ENCODE assay signal across 24 cellular contexts in genomic region chr14:49615776-49616175, GRCh38. TPM values are rescaled to one million over a fixed set of nuclear protein-coding genes. Genes with fewer than 3 reads are reported as not detected.
DNase-seq lines count a peak whose midpoint lies in the region; ATAC-seq, FAIRE-seq and TF ChIP-seq lines count a peak whose summit lies in the region.
"Had no signal": no experiment of that assay in that cellular context is flagged by ENCODE, and none has a peak within 500 bp of the region (broad histone marks: within the 10 kb centered on the region; RNA-seq: fewer than 3 reads in every experiment).

No MANE protein-coding gene starts in this region.

- H3K18ac ChIP-seq in trophoblast cell (ENCODE audit: low read length), result no peak overlapping the region

- H3K9me3 ChIP-seq in trophoblast cell (ENCODE audit: insufficient read depth, low read depth, low read length), result no peaks in the 10 kb centered on the region
- H3K9me3 ChIP-seq: A549, BE2C, sigmoid colon, stomach, tibial nerve had no signal

- no peak overlapping the region for H3K4me3 Mint-ChIP-seq in activated CD8-positive, alpha-beta T cell treated with anti-CD3 and anti-CD28 coated beads for 36 hours
- no peak overlapping the region for H3K4me3 Mint-ChIP-seq in activated CD8-positive, alpha-beta T cell treated with anti-CD3 and anti-CD28 coated beads, Interleukin-2, amount 10 ng/mL, durations not matched to agents 7 days and 5 days
- no peak overlapping the region for H3K4me3 Mint-ChIP-seq in activated T-helper 17 cell treated with anti-CD3 and anti-CD28 coated beads, Interleukin-2, amount 50 U/mL, for 72 hours
- no peak overlapping the region for H3K4me3 Mint-ChIP-seq in activated CD4-positive, alpha-beta T cell treated with anti-CD3 and anti-CD28 coated beads, Interleukin-2, amount 10 ng/mL, durations not matched to agents 24 days and 14 days
- H3K4me3 Mint-ChIP-seq: activated CD4-positive, alpha-beta T cell treated with anti-CD3 and anti-CD28 coated beads for 36 hours; activated naive CD8-positive, alpha-beta T cell had no signal

- peaks cover 5 to 11% of the 10 kb centered on the region in 2 experiments for H3K36me3 ChIP-seq in trophoblast cell (ENCODE audit: control insufficient read depth in 1 of 2, insufficient read depth in 2 of 2, low read length in 2 of 2)

- WGBS in trophoblast cell (ENCODE audit: extremely low coverage, insufficient coverage, insufficient read length), result no CpG with 5 or more reads among the region's 6 CpGs

- POLR2A ChIA-PET in activated CD8-positive, alpha-beta T cell treated with anti-CD3 and anti-CD28 coated beads for 36 hours (lab: Charles Lee), result interaction anchor here (1.3 kb wide), 1 partner anchor 16 kb away, joined by 3 read pairs; no protein-coding TSS in a partner anchor
- POLR2A ChIA-PET in activated CD8-positive, alpha-beta T cell treated with anti-CD3 and anti-CD28 coated beads, Interleukin-2, amount 10 ng/mL, durations not matched to agents 7 days and 5 days (lab: Charles Lee), result no interaction called here

- no peak overlapping the region for H2BK120ac ChIP-seq in trophoblast cell (ENCODE audit: insufficient read depth, low read length, poor library complexity)

- peaks cover 18% of the 10 kb centered on the region for H3K4me1 Mint-ChIP-seq in activated CD8-positive, alpha-beta T cell treated with anti-CD3 and anti-CD28 coated beads for 36 hours (ENCODE audit: low read depth)
- H3K4me1 Mint-ChIP-seq in activated CD8-positive, alpha-beta T cell treated with anti-CD3 and anti-CD28 coated beads, Interleukin-2, amount 10 ng/mL, durations not matched to agents 7 days and 5 days (ENCODE audit: low read depth), result peaks cover 38% of the 10 kb centered on the region
- H3K4me1 Mint-ChIP-seq in activated T-helper 17 cell treated with anti-CD3 and anti-CD28 coated beads, Interleukin-2, amount 50 U/mL, for 72 hours, result peaks cover 11% of the 10 kb centered on the region
- H3K4me1 Mint-ChIP-seq in activated CD4-positive, alpha-beta T cell treated with anti-CD3 and anti-CD28 coated beads, Interleukin-2, amount 10 ng/mL, durations not matched to agents 24 days and 14 days, result peaks cover 21% of the 10 kb centered on the region

- CTCF ChIA-PET in activated CD8-positive, alpha-beta T cell treated with anti-CD3 and anti-CD28 coated beads for 36 hours (lab: Charles Lee), result no interaction called here
- CTCF ChIA-PET in activated CD8-positive, alpha-beta T cell treated with anti-CD3 and anti-CD28 coated beads, Interleukin-2, amount 10 ng/mL, durations not matched to agents 7 days and 5 days (lab: Charles Lee), result interaction anchor here (1.6 kb wide), 1 partner anchor 19 kb away, joined by 4 read pairs; the partner anchor contains the start of gene DNAAF2

- H3K23ac ChIP-seq in trophoblast cell (ENCODE audit: low read length), result no peak overlapping the region

- no peak overlapping the region for H4K12ac ChIP-seq in trophoblast cell (ENCODE audit: low read depth, low read length)

- no peak overlapping the region for H2BK5ac ChIP-seq in trophoblast cell (ENCODE audit: low read depth, low read length, poor library complexity)

- TF ChIP-seq CTCF in activated CD8-positive, alpha-beta T cell treated with anti-CD3 and anti-CD28 coated beads for 36 hours (IDR thresholded peaks at IDR 0.05), result no peak

- FAIRE-seq in urothelium cell line (lab: Jason Lieb, UNC), result no peak
- FAIRE-seq: A549, endothelial cell of umbilical vein, H54 had no signal

- peak overlapping the region; percentile 61 for H3K27ac Mint-ChIP-seq in activated CD8-positive, alpha-beta T cell treated with anti-CD3 and anti-CD28 coated beads for 36 hours
- H3K27ac Mint-ChIP-seq in activated CD8-positive, alpha-beta T cell treated with anti-CD3 and anti-CD28 coated beads, Interleukin-2, amount 10 ng/mL, durations not matched to agents 7 days and 5 days, result no peak overlapping the region
- peak overlapping the region; percentile 48 for H3K27ac Mint-ChIP-seq in activated T-helper 17 cell treated with anti-CD3 and anti-CD28 coated beads, Interleukin-2, amount 50 U/mL, for 72 hours
- H3K27ac Mint-ChIP-seq in activated CD4-positive, alpha-beta T cell treated with anti-CD3 and anti-CD28 coated beads, Interleukin-2, amount 10 ng/mL, durations not matched to agents 24 days and 14 days, result no peak overlapping the region
- H3K27ac Mint-ChIP-seq: activated CD4-positive, alpha-beta T cell treated with anti-CD3 and anti-CD28 coated beads for 36 hours had no signal

- no peak overlapping the region for H2BK12ac ChIP-seq in trophoblast cell (ENCODE audit: low read length)

- peaks cover 7% of the 10 kb centered on the region for H3K79me1 ChIP-seq in trophoblast cell (ENCODE audit: low read length)

- no peaks in the 10 kb centered on the region for H3K27me3 ChIP-seq in trophoblast cell (ENCODE audit: insufficient read depth, low read length)
- H3K27me3 ChIP-seq: BE2C, sigmoid colon, stomach, tibial nerve had no signal

- H3K4me3 ChIP-seq in trophoblast cell (ENCODE audit: low read depth, low read length), result no peak overlapping the region
- H3K4me3 ChIP-seq: A549, sigmoid colon, stomach, tibial nerve had no signal

- H4K91ac ChIP-seq in trophoblast cell (ENCODE audit: low read depth, low read length), result no peak overlapping the region

- H3K27ac ChIP-seq in trophoblast cell (ENCODE audit: low read depth, low read length), result no peak overlapping the region
- H3K27ac ChIP-seq: A549, sigmoid colon, stomach, tibial nerve had no signal

- H3K4ac ChIP-seq in trophoblast cell (ENCODE audit: low read depth, low read length), result no peak overlapping the region

- H2AK5ac ChIP-seq in trophoblast cell (ENCODE audit: low read length), result no peak overlapping the region

- peaks cover 44% of the 10 kb centered on the region for H3K36me3 Mint-ChIP-seq in activated CD8-positive, alpha-beta T cell treated with anti-CD3 and anti-CD28 coated beads for 36 hours (ENCODE audit: low read depth)
- peaks cover 61% of the 10 kb centered on the region for H3K36me3 Mint-ChIP-seq in activated CD8-positive, alpha-beta T cell treated with anti-CD3 and anti-CD28 coated beads, Interleukin-2, amount 10 ng/mL, durations not matched to agents 7 days and 5 days (ENCODE audit: low read depth)
- H3K36me3 Mint-ChIP-seq in activated T-helper 17 cell treated with anti-CD3 and anti-CD28 coated beads, Interleukin-2, amount 50 U/mL, for 72 hours (ENCODE audit: low read depth), result peaks cover 69% of the 10 kb centered on the region
- H3K36me3 Mint-ChIP-seq in activated CD4-positive, alpha-beta T cell treated with anti-CD3 and anti-CD28 coated beads, Interleukin-2, amount 10 ng/mL, durations not matched to agents 24 days and 14 days (ENCODE audit: low read depth), result peaks cover 51% of the 10 kb centered on the region

- H3K4me1 ChIP-seq in trophoblast cell (ENCODE audit: control insufficient read depth in 1 of 2, insufficient read depth in 2 of 2, low read length in 2 of 2), result peaks cover 0 to 2% of the 10 kb centered on the region in 2 experiments
- H3K4me1 ChIP-seq: BE2C had no signal

- no peak overlapping the region for H3K4me2 ChIP-seq in trophoblast cell (ENCODE audit: low read length)
- H3K4me2 ChIP-seq: A549 had no signal

- H3K14ac ChIP-seq in trophoblast cell (ENCODE audit: low read length), result no peak overlapping the region

- DNase-seq in activated CD8-positive, alpha-beta T cell treated with anti-CD3 and anti-CD28 coated beads for 36 hours, result no peak
- DNase-seq in activated CD8-positive, alpha-beta T cell treated with anti-CD3 and anti-CD28 coated beads, Interleukin-2, amount 10 ng/mL, durations not matched to agents 7 days and 5 days, result no peak
- DNase-seq in HUDEP-2 (lab: John Stamatoyannopoulos, UW; ENCODE audit: unreplicated experiment in 76 of 76) (peak in 64 of 76 experiments; percentile 6 to 82 (median 45)), trophoblast cell (peak; percentile 72 to 88), urothelium cell line (ENCODE audit: low spot score) (no peak), NCI-H1105 treated with DMSO at 0.1 percent for 48 hours (lab: John Stamatoyannopoulos, UW) (no peak)
- no peak for DNase-seq in activated CD4-positive, alpha-beta T cell treated with anti-CD3 and anti-CD28 coated beads, Interleukin-2, amount 10 ng/mL, durations not matched to agents 24 days and 14 days
- DNase-seq: activated CD4-positive, alpha-beta T cell treated with anti-CD3 and anti-CD28 coated beads for 36 hours; BE2C; cerebellar nuclear complex; kidney glomerular epithelial cell; NCI-H1694 treated with DMSO at 0.1 percent for 48 hours; NCI-H2227 treated with DMSO at 0.1 percent for 48 hours; PC-3; SIG-M5; sigmoid colon; stimulated activated CD4-positive, alpha-beta T cell treated with anti-CD3 and anti-CD28 coated beads, Interleukin-15, amount 100 ng/mL, for 24 hours; stomach had no signal

- H3K27me3 Mint-ChIP-seq in activated CD8-positive, alpha-beta T cell treated with anti-CD3 and anti-CD28 coated beads for 36 hours, result no peaks in the 10 kb centered on the region
- H3K27me3 Mint-ChIP-seq in activated CD8-positive, alpha-beta T cell treated with anti-CD3 and anti-CD28 coated beads, Interleukin-2, amount 10 ng/mL, durations not matched to agents 7 days and 5 days (ENCODE audit: low read depth), result no peaks in the 10 kb centered on the region
- no peaks in the 10 kb centered on the region for H3K27me3 Mint-ChIP-seq in activated T-helper 17 cell treated with anti-CD3 and anti-CD28 coated beads, Interleukin-2, amount 50 U/mL, for 72 hours
- no peaks in the 10 kb centered on the region for H3K27me3 Mint-ChIP-seq in activated CD4-positive, alpha-beta T cell treated with anti-CD3 and anti-CD28 coated beads, Interleukin-2, amount 10 ng/mL, durations not matched to agents 24 days and 14 days
- H3K27me3 Mint-ChIP-seq: activated CD4-positive, alpha-beta T cell treated with anti-CD3 and anti-CD28 coated beads for 36 hours; activated naive CD8-positive, alpha-beta T cell had no signal

- no peaks in the 10 kb centered on the region for H3K9me3 Mint-ChIP-seq in activated CD8-positive, alpha-beta T cell treated with anti-CD3 and anti-CD28 coated beads for 36 hours
- no peaks in the 10 kb centered on the region for H3K9me3 Mint-ChIP-seq in activated CD8-positive, alpha-beta T cell treated with anti-CD3 and anti-CD28 coated beads, Interleukin-2, amount 10 ng/mL, durations not matched to agents 7 days and 5 days (ENCODE audit: insufficient read depth)
- H3K9me3 Mint-ChIP-seq in activated T-helper 17 cell treated with anti-CD3 and anti-CD28 coated beads, Interleukin-2, amount 50 U/mL, for 72 hours, result no peaks in the 10 kb centered on the region
- no peaks in the 10 kb centered on the region for H3K9me3 Mint-ChIP-seq in activated CD4-positive, alpha-beta T cell treated with anti-CD3 and anti-CD28 coated beads, Interleukin-2, amount 10 ng/mL, durations not matched to agents 24 days and 14 days

- H2AFZ ChIP-seq in trophoblast cell (ENCODE audit: insufficient read depth, low read length, poor library complexity), result no peak overlapping the region

- intact Hi-C loops in activated CD8-positive, alpha-beta T cell treated with anti-CD3 and anti-CD28 coated beads for 36 hours (cut with micrococcal nuclease), result no loop called here
- intact Hi-C loops in activated CD4-positive, alpha-beta T cell treated with anti-CD3 and anti-CD28 coated beads, Interleukin-2, amount 10 ng/mL, durations not matched to agents 24 days and 14 days (cut with micrococcal nuclease), result no loop called here

- no peak overlapping the region for H3K9ac ChIP-seq in trophoblast cell (ENCODE audit: low read length)

- no peak for ATAC-seq in activated CD8-positive, alpha-beta T cell treated with anti-CD3 and anti-CD28 coated beads for 36 hours
- no peak for ATAC-seq in activated CD8-positive, alpha-beta T cell treated with anti-CD3 and anti-CD28 coated beads, Interleukin-2, amount 10 ng/mL, durations not matched to agents 7 days and 5 days
- ATAC-seq in activated T-helper 17 cell treated with anti-CD3 and anti-CD28 coated beads, Interleukin-2, amount 50 U/mL, for 72 hours (replicated peaks), result no peak
- ATAC-seq: A549; activated CD4-positive, alpha-beta T cell treated with anti-CD3 and anti-CD28 coated beads for 36 hours; PC-3 had no signal

- peaks cover 14% of the 10 kb centered on the region for H3K79me2 ChIP-seq in trophoblast cell (ENCODE audit: control insufficient read depth, insufficient read depth, low read length, poor library complexity)

- H4K8ac ChIP-seq in trophoblast cell (ENCODE audit: low read depth, low read length), result no peak overlapping the region

RNA-seq across cellular contexts. Expression of gene RPL36AL, which starts 4.7 kb away (rescaled TPM):
- total RNA-seq in activated CD8-positive, alpha-beta T cell treated with anti-CD3 and anti-CD28 coated beads for 36 hours, result 100 to 1,000 TPM; 214 to 231 TPM
- total RNA-seq in activated CD8-positive, alpha-beta T cell treated with anti-CD3 and anti-CD28 coated beads, Interleukin-2, amount 10 ng/mL, durations not matched to agents 7 days and 5 days, result 100 to 1,000 TPM; 229 to 241 TPM
- 100 to 1,000 TPM; 182 to 184 TPM for total RNA-seq in activated T-helper 17 cell treated with anti-CD3 and anti-CD28 coated beads, Interleukin-2, amount 50 U/mL, for 72 hours
- polyA plus RNA-seq in trophoblast cell (2013), result 509 and 527 TPM in 2 replicates
- total RNA-seq in activated CD4-positive, alpha-beta T cell treated with anti-CD3 and anti-CD28 coated beads, Interleukin-2, amount 10 ng/mL, durations not matched to agents 24 days and 14 days, result 221 and 229 TPM in 2 replicates

RNA-seq across cellular contexts. Expression of gene MGAT2, which starts 4.8 kb away (rescaled TPM):
- 10 to 100 TPM; 30.2 to 32.7 TPM for total RNA-seq in activated CD8-positive, alpha-beta T cell treated with anti-CD3 and anti-CD28 coated beads for 36 hours
- 10 to 100 TPM; 55.1 to 57.4 TPM for total RNA-seq in activated CD8-positive, alpha-beta T cell treated with anti-CD3 and anti-CD28 coated beads, Interleukin-2, amount 10 ng/mL, durations not matched to agents 7 days and 5 days
- total RNA-seq in activated T-helper 17 cell treated with anti-CD3 and anti-CD28 coated beads, Interleukin-2, amount 50 U/mL, for 72 hours, result 10 to 100 TPM; 44.6 to 49.3 TPM
- 18.0 and 18.4 TPM in 2 replicates for polyA plus RNA-seq in trophoblast cell (2013)
- 45.6 and 48.5 TPM in 2 replicates for total RNA-seq in activated CD4-positive, alpha-beta T cell treated with anti-CD3 and anti-CD28 coated beads, Interleukin-2, amount 10 ng/mL, durations not matched to agents 24 days and 14 days

RNA-seq across cellular contexts. Expression of gene LRR1, which starts 17.0 kb away (rescaled TPM):
- 10 to 100 TPM; 44.3 to 46.4 TPM for total RNA-seq in activated CD8-positive, alpha-beta T cell treated with anti-CD3 and anti-CD28 coated beads for 36 hours
- total RNA-seq in activated CD8-positive, alpha-beta T cell treated with anti-CD3 and anti-CD28 coated beads, Interleukin-2, amount 10 ng/mL, durations not matched to agents 7 days and 5 days, result 10 to 100 TPM; 63.1 to 65.0 TPM
- total RNA-seq in activated T-helper 17 cell treated with anti-CD3 and anti-CD28 coated beads, Interleukin-2, amount 50 U/mL, for 72 hours, result 10 to 100 TPM; 29.6 to 62.2 TPM
- 12.6 and 13.5 TPM in 2 replicates for polyA plus RNA-seq in trophoblast cell (2013)
- 47.7 and 50.4 TPM in 2 replicates for total RNA-seq in activated CD4-positive, alpha-beta T cell treated with anti-CD3 and anti-CD28 coated beads, Interleukin-2, amount 10 ng/mL, durations not matched to agents 24 days and 14 days

RNA-seq across cellular contexts. Expression of gene DNAAF2, which starts 19.3 kb away (rescaled TPM):
- 10 to 100 TPM; 10.4 to 11.0 TPM for total RNA-seq in activated CD8-positive, alpha-beta T cell treated with anti-CD3 and anti-CD28 coated beads for 36 hours
- 10 to 100 TPM in 1 of 2 experiments, 1 to 10 TPM in 1; 9.3 to 10.2 TPM for total RNA-seq in activated CD8-positive, alpha-beta T cell treated with anti-CD3 and anti-CD28 coated beads, Interleukin-2, amount 10 ng/mL, durations not matched to agents 7 days and 5 days
- total RNA-seq in activated T-helper 17 cell treated with anti-CD3 and anti-CD28 coated beads, Interleukin-2, amount 50 U/mL, for 72 hours, result 10 to 100 TPM in 1 of 2 donors, 1 to 10 TPM in 1; 9.3 to 11.6 TPM
- polyA plus RNA-seq in trophoblast cell (2013), result 6.2 and 6.3 TPM in 2 replicates
- total RNA-seq in activated CD4-positive, alpha-beta T cell treated with anti-CD3 and anti-CD28 coated beads, Interleukin-2, amount 10 ng/mL, durations not matched to agents 24 days and 14 days, result 12.3 and 12.5 TPM in 2 replicates

RNA-seq across cellular contexts. Expression of gene RPS29, which starts 29.6 kb away (rescaled TPM):
- total RNA-seq in activated CD8-positive, alpha-beta T cell treated with anti-CD3 and anti-CD28 coated beads for 36 hours, result 1,000 to 10,000 TPM; 2,041 to 2,284 TPM
- total RNA-seq in activated CD8-positive, alpha-beta T cell treated with anti-CD3 and anti-CD28 coated beads, Interleukin-2, amount 10 ng/mL, durations not matched to agents 7 days and 5 days, result 1,000 to 10,000 TPM; 1,224 to 1,602 TPM
- total RNA-seq in activated T-helper 17 cell treated with anti-CD3 and anti-CD28 coated beads, Interleukin-2, amount 50 U/mL, for 72 hours, result 1,000 to 10,000 TPM; 2,187 to 2,396 TPM
- 13,391 and 13,743 TPM in 2 replicates for polyA plus RNA-seq in trophoblast cell (2013)
- total RNA-seq in activated CD4-positive, alpha-beta T cell treated with anti-CD3 and anti-CD28 coated beads, Interleukin-2, amount 10 ng/mL, durations not matched to agents 24 days and 14 days, result 1,960 and 2,033 TPM in 2 replicates

Comparison
In these comparisons a context has a peak if more than half of its experiments do, and no peak if none do; other contexts are left out.
1. H3K27ac Mint-ChIP-seq: peak in activated CD8-positive, alpha-beta T cell treated with anti-CD3 and anti-CD28 coated beads for 36 hours (single experiment) and activated T-helper 17 cell treated with anti-CD3 and anti-CD28 coated beads, Interleukin-2, amount 50 U/mL, for 72 hours (single experiment); none in activated CD8-positive, alpha-beta T cell treated with anti-CD3 and anti-CD28 coated beads, Interleukin-2, amount 10 ng/mL, durations not matched to agents 7 days and 5 days (single experiment) and activated CD4-positive, alpha-beta T cell treated with anti-CD3 and anti-CD28 coated beads, Interleukin-2, amount 10 ng/mL, durations not matched to agents 24 days and 14 days (single experiment).
2. DNase-seq: peak in HUDEP-2 (64 of 76) and trophoblast cell (2 of 2); none in activated CD8-positive, alpha-beta T cell treated with anti-CD3 and anti-CD28 coated beads for 36 hours (single experiment), activated CD8-positive, alpha-beta T cell treated with anti-CD3 and anti-CD28 coated beads, Interleukin-2, amount 10 ng/mL, durations not matched to agents 7 days and 5 days (single experiment), urothelium cell line (single experiment), NCI-H1105 treated with DMSO at 0.1 percent for 48 hours (single experiment) and activated CD4-positive, alpha-beta T cell treated with anti-CD3 and anti-CD28 coated beads, Interleukin-2, amount 10 ng/mL, durations not matched to agents 24 days and 14 days (single experiment).